Comparison of ENCODE assay signal across 21 cellular contexts in genomic region chr11:47161890-47162289, GRCh38. TPM values are rescaled to one million over a fixed set of nuclear protein-coding genes. Genes with fewer than 3 reads are reported as not detected.
DNase-seq lines count a peak whose midpoint lies in the region; ATAC-seq, FAIRE-seq and TF ChIP-seq lines count a peak whose summit lies in the region.
"Had no signal": no experiment of that assay in that cellular context is flagged by ENCODE, and none has a peak within 500 bp of the region (broad histone marks: within the 10 kb centered on the region; RNA-seq: fewer than 3 reads in every experiment).

No MANE protein-coding gene starts in this region.

- no peaks in the 10 kb centered on the region for H3K4me1 Mint-ChIP-seq in T-helper 1 cell treated with Interleukin-12 subunit alpha and Interleukin-12 subunit beta and Interleukin-4 antibody, amounts not matched to agents 30 μg/mL and 1 μg/mL, for 36 hours (ENCODE audit: low read depth)
- peaks cover 2% of the 10 kb centered on the region for H3K4me1 Mint-ChIP-seq in endodermal cell
- H3K4me1 Mint-ChIP-seq: activated B cell treated with CpG ODN at 0.5 μM for 24 hours had no signal

- no peaks in the 10 kb centered on the region for H3K27me3 ChIP-seq in Panc1 (ENCODE audit: control insufficient read depth, insufficient read depth, low read length)
- no peaks in the 10 kb centered on the region for H3K27me3 ChIP-seq in endodermal cell (ENCODE audit: control insufficient read depth, insufficient read depth, low read length, poor library complexity, severe bottlenecking)
- H3K27me3 ChIP-seq in ovary, result no peaks in the 10 kb centered on the region
- H3K27me3 ChIP-seq in PC-3 (ENCODE audit: low read length), result no peaks in the 10 kb centered on the region
- H3K27me3 ChIP-seq: BLaER1 treated with 17β-estradiol and CSF1 and Interleukin-3, amounts not matched to agents 10 nM and 100 nM; SJCRH30; uterus had no signal

- H3F3A ChIP-seq in PC-3 (ENCODE audit: low read length, unreplicated experiment), result no peaks in the 10 kb centered on the region

- TF ChIP-seq EP300 in ovary (IDR thresholded peaks at IDR 0.05), result no peak

- H3K4me3 ChIP-seq in Panc1 (ENCODE audit: low read depth in 2 of 2, low read length in 2 of 2), result no peak overlapping the region
- no peak overlapping the region for H3K4me3 ChIP-seq in endodermal cell (ENCODE audit: low read length)
- no peak overlapping the region for H3K4me3 ChIP-seq in ovary
- H3K4me3 ChIP-seq in PC-3 (ENCODE audit: low read length), result no peak overlapping the region
- H3K4me3 ChIP-seq: BLaER1 treated with 17β-estradiol and CSF1 and Interleukin-3, amounts not matched to agents 10 nM and 100 nM; SJCRH30; uterus had no signal

- H3K27me3 Mint-ChIP-seq in T-helper 1 cell treated with Interleukin-12 subunit alpha and Interleukin-12 subunit beta and Interleukin-4 antibody, amounts not matched to agents 30 μg/mL and 1 μg/mL, for 36 hours (ENCODE audit: low read depth), result no peaks in the 10 kb centered on the region
- no peaks in the 10 kb centered on the region for H3K27me3 Mint-ChIP-seq in endodermal cell (ENCODE audit: insufficient read depth)
- H3K27me3 Mint-ChIP-seq: activated B cell treated with CpG ODN at 0.5 μM for 24 hours; activated CD8-positive, alpha-beta T cell treated with anti-CD3 and anti-CD28 coated beads for 36 hours; memory B cell; progenitor cell of endocrine pancreas had no signal

- no peaks in the 10 kb centered on the region for H3K9me3 Mint-ChIP-seq in T-helper 1 cell treated with Interleukin-12 subunit alpha and Interleukin-12 subunit beta and Interleukin-4 antibody, amounts not matched to agents 30 μg/mL and 1 μg/mL, for 36 hours
- no peaks in the 10 kb centered on the region for H3K9me3 Mint-ChIP-seq in endodermal cell
- H3K9me3 Mint-ChIP-seq: activated B cell treated with CpG ODN at 0.5 μM for 24 hours; activated CD8-positive, alpha-beta T cell treated with anti-CD3 and anti-CD28 coated beads for 36 hours; activated T-cell treated with anti-CD3 and anti-CD28 coated beads, Interleukin-2, amount 50 U/mL, for 4 hours; memory B cell had no signal

- DNase-seq in T-helper 1 cell (no peak), Panc1 (ENCODE audit: low read depth, low spot score) (no peak), endodermal cell (no peak), ovary (peak in 1 of 5 donors; percentile 35), PC-3 (no peak), frontal cortex (ENCODE audit: low spot score in 2 of 2) (no peak)
- no peak for DNase-seq in stimulated activated CD4-positive, alpha-beta T cell treated with anti-CD3 and anti-CD28 coated beads, Interleukin-2, amount 100 ng/mL, for 24 hours
- DNase-seq: NCI-H1417 treated with DMSO at 0.1 percent for 48 hours, NCI-H2171, NCI-H526 treated with DMSO at 0.1 percent for 48 hours had no signal

- H3K9me2 ChIP-seq in PC-3 (replicated peaks; ENCODE audit: low read length), result no peaks in the 10 kb centered on the region

- H3K9ac ChIP-seq in endodermal cell (ENCODE audit: extremely low read depth, low read length, poor library complexity, severe bottlenecking), result no peak overlapping the region
- no peak overlapping the region for H3K9ac ChIP-seq in PC-3 (ENCODE audit: low read length)
- H3K9ac ChIP-seq: BLaER1 treated with 17β-estradiol and CSF1 and Interleukin-3, amounts not matched to agents 10 nM and 100 nM had no signal

- H2AFZ ChIP-seq in PC-3 (ENCODE audit: low read length), result no peak overlapping the region

- POLR2A ChIA-PET in Panc1 (lab: Charles Lee) (no interaction called here), PC-3 (lab: Charles Lee; ENCODE audit: unreplicated experiment) (no interaction called here)

- no peaks in the 10 kb centered on the region for H4K20me1 ChIP-seq in PC-3 (ENCODE audit: low read length)

- H3K36me3 Mint-ChIP-seq in T-helper 1 cell treated with Interleukin-12 subunit alpha and Interleukin-12 subunit beta and Interleukin-4 antibody, amounts not matched to agents 30 μg/mL and 1 μg/mL, for 36 hours (ENCODE audit: low read depth), result peaks cover 15% of the 10 kb centered on the region
- peaks cover 26% of the 10 kb centered on the region for H3K36me3 Mint-ChIP-seq in endodermal cell (ENCODE audit: low read depth)

- BruUV-seq in Panc1 (replicated peaks; lab: Mats Ljungman, UMichigan) (TSS peak; percentile 51), PC-3 (replicated peaks; lab: Mats Ljungman, UMichigan) (no TSS peak)

- TF ChIP-seq POLR2A in ovary (IDR thresholded peaks at IDR 0.05), result no peak

- no peak overlapping the region for H3K4me2 ChIP-seq in PC-3 (ENCODE audit: low read length)
- H3K4me2 ChIP-seq: BLaER1 treated with 17β-estradiol and CSF1 and Interleukin-3, amounts not matched to agents 10 nM and 100 nM had no signal

- CTCF ChIA-PET in Panc1 (lab: Charles Lee), result no interaction called here
- CTCF ChIA-PET in PC-3 (lab: Charles Lee), result no interaction called here

- FAIRE-seq in frontal cortex (lab: Jason Lieb, UNC), result no peak
- FAIRE-seq: A204.1, D721Med had no signal

- no peak for ATAC-seq in Panc1
- no peak for ATAC-seq in PC-3

- H3K27ac Mint-ChIP-seq in T-helper 1 cell treated with Interleukin-12 subunit alpha and Interleukin-12 subunit beta and Interleukin-4 antibody, amounts not matched to agents 30 μg/mL and 1 μg/mL, for 36 hours, result peak overlapping the region; percentile 20
- H3K27ac Mint-ChIP-seq in endodermal cell, result peak overlapping the region; percentile 72
- H3K27ac Mint-ChIP-seq: activated B cell treated with CpG ODN at 0.5 μM for 24 hours; activated CD8-positive, alpha-beta T cell treated with anti-CD3 and anti-CD28 coated beads for 36 hours; memory B cell had no signal

- H3K27ac ChIP-seq in Panc1 (ENCODE audit: low read length) (no peak overlapping the region), endodermal cell (ENCODE audit: low read depth, low read length) (no peak overlapping the region), ovary (peak overlapping the region; percentile 16 to 34), PC-3 (ENCODE audit: low read length) (no peak overlapping the region)
- H3K27ac ChIP-seq: BLaER1 treated with 17β-estradiol and CSF1 and Interleukin-3, amounts not matched to agents 10 nM and 100 nM; SJCRH30 had no signal

- H3K4me3 Mint-ChIP-seq in T-helper 1 cell treated with Interleukin-12 subunit alpha and Interleukin-12 subunit beta and Interleukin-4 antibody, amounts not matched to agents 30 μg/mL and 1 μg/mL, for 36 hours, result no peak overlapping the region
- H3K4me3 Mint-ChIP-seq in endodermal cell, result no peak overlapping the region
- H3K4me3 Mint-ChIP-seq: activated B cell treated with CpG ODN at 0.5 μM for 24 hours; activated CD8-positive, alpha-beta T cell treated with anti-CD3 and anti-CD28 coated beads for 36 hours; activated T-cell treated with anti-CD3 and anti-CD28 coated beads, Interleukin-2, amount 50 U/mL, for 4 hours; memory B cell had no signal

- 84 to 97% methylated on average over 4 to 9 of the region's 9 CpGs for WGBS in endodermal cell (ENCODE audit: insufficient coverage in 1 of 2, insufficient read length in 1 of 2), 2 experiments
- 23 to 28% (median 26%) methylated on average over 9 of the region's 9 CpGs for WGBS in ovary, 3 donors

- H3K4me1 ChIP-seq in Panc1 (ENCODE audit: control insufficient read depth, insufficient read depth, low read length) (peaks cover 5% of the 10 kb centered on the region; the same call in 1 of the 2 replicates), endodermal cell (ENCODE audit: control insufficient read depth, insufficient read depth, low read length) (no peaks in the 10 kb centered on the region), ovary (ENCODE audit: insufficient read depth) (peaks cover 3% of the 10 kb centered on the region), PC-3 (ENCODE audit: insufficient read depth, low read length) (no peaks in the 10 kb centered on the region)
- H3K4me1 ChIP-seq: uterus had no signal

- TF ChIP-seq CTCF in Panc1 (IDR thresholded peaks at IDR 0.05) (no peak), endodermal cell (conservative IDR thresholded peaks at IDR 0.05) (no peak), ovary (IDR thresholded peaks at IDR 0.05) (peak in 1 of 3 donors; percentile 4), PC-3 (conservative IDR thresholded peaks at IDR 0.05; ENCODE audit: low read depth, low read length) (no peak)

- peaks cover 4% of the 10 kb centered on the region; the same call in 1 of the 2 replicates for H3K36me3 ChIP-seq in Panc1 (ENCODE audit: control insufficient read depth, insufficient read depth, low read length)
- peaks cover 30% of the 10 kb centered on the region for H3K36me3 ChIP-seq in endodermal cell (ENCODE audit: control insufficient read depth, insufficient read depth, low read length)
- H3K36me3 ChIP-seq in ovary, result no peaks in the 10 kb centered on the region
- H3K36me3 ChIP-seq in PC-3 (ENCODE audit: low read depth, low read length), result peaks cover 7% of the 10 kb centered on the region; the same call in 1 of the 2 replicates
- H3K36me3 ChIP-seq: uterus had no signal

- no peaks in the 10 kb centered on the region for H3K9me3 ChIP-seq in Panc1 (ENCODE audit: control insufficient read depth, insufficient read depth, low read depth, low read length)
- H3K9me3 ChIP-seq in endodermal cell (ENCODE audit: control insufficient read depth, low read length), result no peaks in the 10 kb centered on the region
- no peaks in the 10 kb centered on the region for H3K9me3 ChIP-seq in ovary
- H3K9me3 ChIP-seq in PC-3 (ENCODE audit: low read length), result no peaks in the 10 kb centered on the region
- H3K9me3 ChIP-seq: BLaER1 treated with 17β-estradiol and CSF1 and Interleukin-3, amounts not matched to agents 10 nM and 100 nM; SJCRH30; uterus had no signal

- in situ Hi-C loops in Panc1 (cut with HindIII; ENCODE audit: low pct_unique_long_range_greater_than_20kb, low sequenced_read_pairs), result no loop called here

- no peaks in the 10 kb centered on the region for H3K79me2 ChIP-seq in PC-3 (ENCODE audit: low read length)

- intact Hi-C loops in Panc1 (cut with micrococcal nuclease; ENCODE audit: unreplicated experiment), result loop anchor here (1.0 kb wide), 1 partner anchor 273 kb away; no protein-coding TSS in a partner anchor
- intact Hi-C loops in ovary (cut with DNase I), result loop anchor here in 2 of 4 donors (2.0 to 10.0 kb wide), 2 partner anchors 193 to 273 kb away; partner anchors contain the start of gene MYBPC3 (in 1 of the 2)
- intact Hi-C loops in PC-3 (cut with micrococcal nuclease), result loop anchor here (1.0 kb wide), 1 partner anchor 273 kb away; no protein-coding TSS in a partner anchor

RNA-seq across cellular contexts. Expression of gene ARFGAP2, which starts 14.8 kb away (rescaled TPM):
- 61.4 TPM for total RNA-seq in Panc1 (2021; ENCODE audit: unreplicated experiment)
- 37.5 TPM for polyA plus RNA-seq in Panc1 (2012; ENCODE audit: insufficient read length)
- 10 to 100 TPM; 84.6 to 86.0 TPM for total RNA-seq in endodermal cell
- 55.0 TPM for polyA plus RNA-seq in endodermal cell (2013, experiment 1 of 2)
- polyA plus RNA-seq in endodermal cell (2013, experiment 2 of 2), result 48.1 TPM
- 10 to 100 TPM; 66.0 to 94.9 (median 75.2) TPM for total RNA-seq in ovary
- polyA plus RNA-seq in ovary, result 10 to 100 TPM; 41.5 to 65.2 TPM
- total RNA-seq in PC-3 (2014; rRNA removed), result 97.5 and 125 TPM in 2 replicates
- 110 TPM for total RNA-seq in frontal cortex

RNA-seq across cellular contexts. Expression of gene PACSIN3, which starts 24.3 kb away (rescaled TPM):
- total RNA-seq in Panc1 (2021; ENCODE audit: unreplicated experiment), result 45.3 TPM
- 60.0 TPM for polyA plus RNA-seq in Panc1 (2012; ENCODE audit: insufficient read length)
- 10 to 100 TPM; 48.0 to 66.6 TPM for total RNA-seq in endodermal cell
- 22.9 TPM for polyA plus RNA-seq in endodermal cell (2013, experiment 1 of 2)
- polyA plus RNA-seq in endodermal cell (2013, experiment 2 of 2), result 18.0 TPM
- 10 to 100 TPM; 26.1 to 69.8 (median 40.8) TPM for total RNA-seq in ovary
- polyA plus RNA-seq in ovary, result 10 to 100 TPM in 1 of 2 donors, 1 to 10 TPM in 1; 2.9 to 25.7 TPM
- 83.9 and 129 TPM in 2 replicates for total RNA-seq in PC-3 (2014; rRNA removed)
- 2.0 TPM for total RNA-seq in frontal cortex

RNA-seq across cellular contexts. Expression of gene DDB2, which starts 52.9 kb away (rescaled TPM):
- total RNA-seq in Panc1 (2021; ENCODE audit: unreplicated experiment), result 33.6 TPM
- polyA plus RNA-seq in Panc1 (2012; ENCODE audit: insufficient read length), result 20.3 TPM
- total RNA-seq in endodermal cell, result 10 to 100 TPM; 20.9 to 31.2 TPM
- polyA plus RNA-seq in endodermal cell (2013, experiment 1 of 2), result 72.6 TPM
- 69.3 TPM for polyA plus RNA-seq in endodermal cell (2013, experiment 2 of 2)
- 10 to 100 TPM; 20.0 to 34.7 (median 25.8) TPM for total RNA-seq in ovary
- polyA plus RNA-seq in ovary, result 10 to 100 TPM; 21.1 to 40.6 TPM
- 45.4 and 54.5 TPM in 2 replicates for total RNA-seq in PC-3 (2014; rRNA removed)
- 8.2 TPM for total RNA-seq in frontal cortex

Comparison
In these comparisons a context has a peak if more than half of its experiments do, and no peak if none do; other contexts are left out.
1. H3K27ac ChIP-seq: peak in ovary (2 of 2); none in Panc1 (single experiment), endodermal cell (single experiment) and PC-3 (single experiment).